ENCODE assay signal across 26 cellular contexts in the genomic region with DNA sequence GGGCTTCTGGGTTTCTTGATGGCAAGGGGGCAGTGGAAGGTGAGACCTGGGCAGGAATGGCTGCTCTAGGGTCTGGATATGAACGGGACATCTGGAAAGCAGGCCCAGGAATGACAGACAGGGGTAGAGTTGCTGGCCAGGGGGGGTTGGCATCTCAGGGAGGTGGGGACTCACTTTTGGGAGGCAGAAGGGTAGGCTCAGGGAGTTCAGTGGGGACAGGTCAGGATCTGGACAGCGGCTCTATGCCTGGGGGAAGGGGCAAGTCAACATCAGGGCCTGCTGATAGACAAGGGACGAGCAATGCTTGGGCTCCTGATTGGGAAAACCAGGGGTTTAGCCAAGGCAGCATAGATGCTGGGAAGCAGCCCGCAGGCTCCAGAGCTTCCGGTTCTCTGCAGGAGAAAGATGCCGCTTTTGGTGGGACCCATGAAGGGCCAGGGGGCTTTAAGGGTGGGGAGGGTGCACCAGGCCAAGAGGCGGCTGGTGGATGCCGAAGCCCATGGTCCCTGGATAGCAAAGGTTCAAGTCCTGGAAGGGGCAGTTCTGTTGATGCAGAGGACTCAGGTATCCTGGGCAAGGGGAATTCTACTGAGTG. TPM values are rescaled to one million over a fixed set of nuclear protein-coding genes. Genes with fewer than 3 reads are reported as not detected.
DNase-seq lines count a peak whose midpoint lies in the region; ATAC-seq, FAIRE-seq and TF ChIP-seq lines count a peak whose summit lies in the region.
"Had no signal": no experiment of that assay in that cellular context is flagged by ENCODE, and none has a peak within 500 bp of the region (broad histone marks: within the 10 kb centered on the region; RNA-seq: fewer than 3 reads in every experiment).

No MANE protein-coding gene starts in this region.

- peak; percentile 45 for DNase-seq in activated effector memory CD4-positive, alpha-beta T cell treated with anti-CD3 and anti-CD28 coated beads, Interleukin-2, amount 50 U/mL, for 16 hours
- no peak for DNase-seq in activated effector memory CD4-positive, alpha-beta T cell treated with Interleukin-2 at 50 U/mL for 16 hours
- DNase-seq in astrocyte (ENCODE audit: low read depth) (no peak), sciatic nerve (ENCODE audit: low spot score) (peak; percentile 31), GM19240 (ENCODE audit: insufficient read length, low spot score) (no peak), NCI-H2196 treated with DMSO at 0.1 percent for 48 hours (lab: John Stamatoyannopoulos, UW; ENCODE audit: unreplicated experiment) (no peak), hepatocyte (ENCODE audit: low spot score) (no peak)
- DNase-seq: DMS53, MV-4-11, NCI-H1105, NCI-H1436 treated with DMSO at 0.1 percent for 48 hours, NCI-H187 treated with DMSO at 0.1 percent for 48 hours, NCI-H2171 treated with DMSO at 0.1 percent for 48 hours, NCI-H524, NCI-H748 treated with DMSO at 0.1 percent for 48 hours, SJCRH30 had no signal

- H3K9me3 Mint-ChIP-seq in astrocyte (ENCODE audit: unreplicated experiment): peaks cover 3% of the 10 kb centered on the region
- H3K9me3 Mint-ChIP-seq: CD4-positive, alpha-beta T cell had no signal

- no peak for ATAC-seq in sciatic nerve
- ATAC-seq: HepG2, K562, Right ventricle myocardium inferior had no signal

- TF ChIP-seq CTCF in astrocyte (IDR thresholded peaks at IDR 0.05; ENCODE audit: insufficient read depth, low read depth, low read length) (no peak), hepatocyte (IDR thresholded peaks at IDR 0.05; ENCODE audit: poor library complexity) (no peak)

- no peak overlapping the region for H2AFZ ChIP-seq in astrocyte (ENCODE audit: low read depth, low read length)
- no peak overlapping the region for H2AFZ ChIP-seq in hepatocyte

- no peaks in the 10 kb centered on the region for H4K20me1 ChIP-seq in astrocyte (ENCODE audit: insufficient read depth, low read length)
- no peaks in the 10 kb centered on the region for H4K20me1 ChIP-seq in hepatocyte (ENCODE audit: insufficient read depth, poor library complexity, severe bottlenecking)

- H3K9ac ChIP-seq in astrocyte (ENCODE audit: low read length): no peak overlapping the region
- H3K9ac ChIP-seq: BLaER1 treated with 17β-estradiol and CSF1 and Interleukin-3, amounts not matched to agents 10 nM and 100 nM had no signal

- H3K4me2 ChIP-seq in astrocyte (ENCODE audit: low read length) (no peak overlapping the region), hepatocyte (no peak overlapping the region)
- H3K4me2 ChIP-seq: BLaER1 treated with 17β-estradiol and CSF1 and Interleukin-3, amounts not matched to agents 10 nM and 100 nM had no signal

- no peak for FAIRE-seq in astrocyte (lab: Jason Lieb, UNC)
- FAIRE-seq: A204.1, GM18507, H1, HepG2, K562 had no signal

- H3K4me3 Mint-ChIP-seq in astrocyte (ENCODE audit: unreplicated experiment): no peak overlapping the region
- H3K4me3 Mint-ChIP-seq: CD4-positive, alpha-beta T cell had no signal

- intact Hi-C loops in sciatic nerve (cut with DNase I): no loop called here

- H3K9me2 ChIP-seq in hepatocyte (replicated peaks; ENCODE audit: insufficient read depth): no peaks in the 10 kb centered on the region

- H3K4me3 ChIP-seq in astrocyte (ENCODE audit: insufficient read depth, low read depth, low read length): no peak overlapping the region
- H3K4me3 ChIP-seq in hepatocyte: no peak overlapping the region
- H3K4me3 ChIP-seq: BLaER1 treated with 17β-estradiol and CSF1 and Interleukin-3, amounts not matched to agents 10 nM and 100 nM; K562; SJCRH30 had no signal

- H3K4me1 Mint-ChIP-seq in astrocyte (ENCODE audit: low read depth, unreplicated experiment): no peaks in the 10 kb centered on the region

- H3K27me3 Mint-ChIP-seq in astrocyte (ENCODE audit: low read depth, unreplicated experiment): peaks cover 74% of the 10 kb centered on the region

- H3K79me2 ChIP-seq in astrocyte (ENCODE audit: insufficient read depth, low read length) (no peaks in the 10 kb centered on the region), hepatocyte (no peaks in the 10 kb centered on the region)

- no peak for TF ChIP-seq RAD21 in Ishikawa (IDR thresholded peaks at IDR 0.05; ENCODE audit: low read depth)

- peak overlapping the region; percentile 53 for H3K27ac Mint-ChIP-seq in astrocyte (ENCODE audit: unreplicated experiment)
- H3K27ac Mint-ChIP-seq: CD4-positive, alpha-beta T cell had no signal

- H3K27me3 ChIP-seq in astrocyte (ENCODE audit: insufficient read depth, low read length) (peaks cover 20% of the 10 kb centered on the region), hepatocyte (peaks cover 14% of the 10 kb centered on the region)
- H3K27me3 ChIP-seq: BLaER1 treated with 17β-estradiol and CSF1 and Interleukin-3, amounts not matched to agents 10 nM and 100 nM had no signal

- TF ChIP-seq EP300 in Ishikawa (IDR thresholded peaks at IDR 0.05; ENCODE audit: borderline replicate concordance): no peak

- no peaks in the 10 kb centered on the region for H3K9me3 ChIP-seq in astrocyte (ENCODE audit: insufficient read depth, low read depth, low read length)
- H3K9me3 ChIP-seq in hepatocyte (ENCODE audit: low read depth): no peaks in the 10 kb centered on the region
- H3K9me3 ChIP-seq: BLaER1 treated with 17β-estradiol and CSF1 and Interleukin-3, amounts not matched to agents 10 nM and 100 nM; SJCRH30 had no signal

- H3K36me3 ChIP-seq in astrocyte (ENCODE audit: insufficient read depth, low read length) (no peaks in the 10 kb centered on the region), hepatocyte (replicated peaks; ENCODE audit: insufficient read depth, low read depth) (no peaks in the 10 kb centered on the region)
- H3K36me3 ChIP-seq: BLaER1 treated with 17β-estradiol and CSF1 and Interleukin-3, amounts not matched to agents 10 nM and 100 nM; SJCRH30 had no signal

- H3K4me1 ChIP-seq in astrocyte (ENCODE audit: insufficient read depth, low read length) (no peaks in the 10 kb centered on the region), hepatocyte (ENCODE audit: insufficient read depth) (no peaks in the 10 kb centered on the region)
- H3K4me1 ChIP-seq: SJCRH30 had no signal

- no peak overlapping the region for H3K27ac ChIP-seq in astrocyte (ENCODE audit: low read depth, low read length)
- no peak overlapping the region for H3K27ac ChIP-seq in hepatocyte
- H3K27ac ChIP-seq: BLaER1 treated with 17β-estradiol and CSF1 and Interleukin-3, amounts not matched to agents 10 nM and 100 nM; SJCRH30 had no signal

- peaks cover 4% of the 10 kb centered on the region for H3K36me3 Mint-ChIP-seq in astrocyte (ENCODE audit: low read depth, unreplicated experiment)

- WGBS in hepatocyte (ENCODE audit: low lambda C conversion rate, missing lambda C conversion rate): 95% methylated on average over 8 of the region's 8 CpGs

TF ChIP-seq in Ishikawa, 13 proteins besides CTCF, POLR2A, EP300 and RAD21:
- TF ChIP-seq, protein P1, sequence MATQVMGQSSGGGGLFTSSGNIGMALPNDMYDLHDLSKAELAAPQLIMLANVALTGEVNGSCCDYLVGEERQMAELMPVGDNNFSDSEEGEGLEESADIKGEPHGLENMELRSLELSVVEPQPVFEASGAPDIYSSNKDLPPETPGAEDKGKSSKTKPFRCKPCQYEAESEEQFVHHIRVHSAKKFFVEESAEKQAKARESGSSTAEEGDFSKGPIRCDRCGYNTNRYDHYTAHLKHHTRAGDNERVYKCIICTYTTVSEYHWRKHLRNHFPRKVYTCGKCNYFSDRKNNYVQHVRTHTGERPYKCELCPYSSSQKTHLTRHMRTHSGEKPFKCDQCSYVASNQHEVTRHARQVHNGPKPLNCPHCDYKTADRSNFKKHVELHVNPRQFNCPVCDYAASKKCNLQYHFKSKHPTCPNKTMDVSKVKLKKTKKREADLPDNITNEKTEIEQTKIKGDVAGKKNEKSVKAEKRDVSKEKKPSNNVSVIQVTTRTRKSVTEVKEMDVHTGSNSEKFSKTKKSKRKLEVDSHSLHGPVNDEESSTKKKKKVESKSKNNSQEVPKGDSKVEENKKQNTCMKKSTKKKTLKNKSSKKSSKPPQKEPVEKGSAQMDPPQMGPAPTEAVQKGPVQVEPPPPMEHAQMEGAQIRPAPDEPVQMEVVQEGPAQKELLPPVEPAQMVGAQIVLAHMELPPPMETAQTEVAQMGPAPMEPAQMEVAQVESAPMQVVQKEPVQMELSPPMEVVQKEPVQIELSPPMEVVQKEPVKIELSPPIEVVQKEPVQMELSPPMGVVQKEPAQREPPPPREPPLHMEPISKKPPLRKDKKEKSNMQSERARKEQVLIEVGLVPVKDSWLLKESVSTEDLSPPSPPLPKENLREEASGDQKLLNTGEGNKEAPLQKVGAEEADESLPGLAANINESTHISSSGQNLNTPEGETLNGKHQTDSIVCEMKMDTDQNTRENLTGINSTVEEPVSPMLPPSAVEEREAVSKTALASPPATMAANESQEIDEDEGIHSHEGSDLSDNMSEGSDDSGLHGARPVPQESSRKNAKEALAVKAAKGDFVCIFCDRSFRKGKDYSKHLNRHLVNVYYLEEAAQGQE (IDR thresholded peaks at IDR 0.05; ENCODE audit: low read depth): peak; percentile 45; the same call in 1 of the 2 replicates
- no peak for TF ChIP-seq CREB1 (IDR thresholded peaks at IDR 0.05; ENCODE audit: low read depth)
TF ChIP-seq in Ishikawa: peak in this region for 1.

RNA-seq across cellular contexts. Expression of gene IGFN1, which starts 21.9 kb away (rescaled TPM):
- total RNA-seq in astrocyte (0.02 TPM in 1 of 2 replicates, not detected in the other), sciatic nerve (1.7 TPM), hepatocyte (0.04 and 3.1 TPM in 2 replicates)
- 0.37 TPM in 1 of 2 replicates, not detected in the other for polyA plus RNA-seq in hepatocyte
- total RNA-seq: CD4-positive, alpha-beta T cell; H1; K562; Right ventricle myocardium inferior; SJCRH30 had no signal
- polyA plus RNA-seq: AG04450, H1 had no signal

RNA-seq across cellular contexts. Expression of gene TMEM9, which starts 58.3 kb away (rescaled TPM):
- 87.8 and 88.1 TPM in 2 replicates for total RNA-seq in astrocyte
- total RNA-seq in sciatic nerve: 42.9 TPM
- 103 and 104 TPM in 2 replicates for total RNA-seq in hepatocyte
- 99.4 and 113 TPM in 2 replicates for polyA plus RNA-seq in hepatocyte

Comparison
In these comparisons a context has a peak if more than half of its experiments do, and no peak if none do; other contexts are left out.
1. DNase-seq: peak in activated effector memory CD4-positive, alpha-beta T cell treated with anti-CD3 and anti-CD28 coated beads, Interleukin-2, amount 50 U/mL, for 16 hours (single experiment) and sciatic nerve (single experiment); none in activated effector memory CD4-positive, alpha-beta T cell treated with Interleukin-2 at 50 U/mL for 16 hours (single experiment), astrocyte (single experiment), GM19240 (single experiment), NCI-H2196 treated with DMSO at 0.1 percent for 48 hours (single experiment) and hepatocyte (single experiment).